ENCODE assay signal across 22 cellular contexts in the genomic region with DNA sequence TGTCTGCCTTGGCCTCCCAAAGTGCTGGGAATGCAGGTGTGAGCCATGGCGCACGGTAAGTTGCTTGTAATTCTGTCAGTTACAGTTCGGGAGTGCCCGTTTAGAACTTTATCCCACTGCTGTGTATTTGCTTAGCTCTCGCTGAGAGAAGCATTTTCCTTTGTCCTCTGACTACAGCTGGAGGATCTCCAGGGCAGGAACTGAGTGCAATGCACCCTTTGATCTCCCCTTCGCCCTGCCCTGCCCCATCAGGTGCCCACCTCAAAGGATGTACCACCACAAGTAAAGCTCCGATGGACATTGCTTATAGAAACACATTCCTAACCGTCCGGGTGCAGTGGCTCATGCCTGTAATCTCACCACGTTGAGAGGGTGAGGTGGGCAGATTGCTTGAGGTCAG. TPM values are rescaled to one million over a fixed set of nuclear protein-coding genes. Genes with fewer than 3 reads are reported as not detected.
"Had no signal": no experiment of that assay in that cellular context is flagged by ENCODE, and none has a peak within 500 bp of the region (broad histone marks: within the 10 kb centered on the region; RNA-seq: fewer than 3 reads in every experiment).

No MANE protein-coding gene starts in this region.

- FAIRE-seq: keratinocyte, urothelium cell line had no signal

- H3K4me1 ChIP-seq: foreskin keratinocyte, psoas muscle, right atrium auricular region, tibial artery had no signal

- H3K9me3 ChIP-seq: psoas muscle, right atrium auricular region, tibial artery had no signal

- H3K27me3 ChIP-seq: brain microvascular endothelial cell, foreskin keratinocyte, right atrium auricular region, tibial artery had no signal

- H3K36me3 Mint-ChIP-seq: activated naive CD4-positive, alpha-beta T cell treated with anti-CD3 and anti-CD28 coated beads, Interleukin-2, amount 50 U/mL, for 24 hours; natural killer cell had no signal

- H3K27ac ChIP-seq: brain microvascular endothelial cell, foreskin keratinocyte, psoas muscle, right atrium auricular region, tibial artery, VCaP had no signal

- H3K4me3 ChIP-seq: psoas muscle, right atrium auricular region, tibial artery had no signal

- H3K27ac Mint-ChIP-seq: activated naive CD4-positive, alpha-beta T cell treated with anti-CD3 and anti-CD28 coated beads, Interleukin-2, amount 50 U/mL, for 24 hours; natural killer cell; stimulated activated naive CD8-positive, alpha-beta T cell treated with anti-CD3 and anti-CD28 coated beads, Interleukin-15, Interleukin-2, amounts not matched to agents 100 ng/mL and 50 ng/mL, for 24 hours had no signal

- H3K9me3 Mint-ChIP-seq: activated naive CD4-positive, alpha-beta T cell treated with anti-CD3 and anti-CD28 coated beads, Interleukin-2, amount 50 U/mL, for 24 hours; natural killer cell; stimulated activated naive CD8-positive, alpha-beta T cell treated with anti-CD3 and anti-CD28 coated beads, Interleukin-15, Interleukin-2, amounts not matched to agents 100 ng/mL and 50 ng/mL, for 24 hours had no signal

- DNase-seq: activated CD4-positive, CD25-positive, alpha-beta regulatory T cell treated with anti-CD3 and anti-CD28 coated beads, Interleukin-2, amount 50 U/mL, for 72 hours; activated gamma-delta T cell treated with Interleukin-2 at 50 U/mL for 16 hours; activated T-cell treated with anti-CD3 and anti-CD28 coated beads, Interleukin-2, amount 50 U/mL, for 1 hour; aorta; brain microvascular endothelial cell; dermis blood vessel endothelial cell; effector CD8-positive, alpha-beta T cell; foreskin keratinocyte; natural killer cell; psoas muscle; stimulated activated CD4-positive, alpha-beta T cell treated with anti-CD3 and anti-CD28 coated beads, Interleukin-12 subunit alpha, Interleukin-12 subunit beta, amount 100 ng/mL, for 4 hours; stimulated activated CD4-positive, alpha-beta T cell treated with anti-CD3 and anti-CD28 coated beads, Interleukin-4, amount 100 ng/mL, for 4 hours; tibial artery had no signal

- H3K36me3 ChIP-seq: brain microvascular endothelial cell, right atrium auricular region, tibial artery had no signal

- ATAC-seq: foreskin keratinocyte, natural killer cell, psoas muscle had no signal

RNA-seq across cellular contexts. Expression of a gene that starts 22.5 kb away (rescaled TPM):
- total RNA-seq: dermis blood vessel endothelial cell, psoas muscle, right atrium auricular region had no signal
- polyA plus RNA-seq: adipose tissue, psoas muscle had no signal

RNA-seq across cellular contexts. Expression of a gene that starts 38.8 kb away (rescaled TPM):
- total RNA-seq: lung microvascular endothelial cell; T-helper 2 cell treated with Interferon-gamma antibody and Interleukin-4, amounts not matched to agents 100 ng/mL and 5 ng/mL, for 36 hours had no signal
